ENCODE assay signal across 9 cellular contexts in genomic region chr12:47033081-47033480, GRCh38. TPM values are rescaled to one million over a fixed set of nuclear protein-coding genes. Genes with fewer than 3 reads are reported as not detected.
A peak's percentile ranks its signal among the peaks of the same experiment; 100 is the strongest.
DNase-seq lines count a peak whose midpoint lies in the region; ATAC-seq lines count a peak whose summit lies in the region.
"Had no signal": no experiment of that assay in that cellular context is flagged by ENCODE, and none has a peak within 500 bp of the region (broad histone marks: within the 10 kb centered on the region; RNA-seq: fewer than 3 reads in every experiment).

No MANE protein-coding gene starts in this region.

- peak overlapping the region in 1 of 2 donors; percentile 8 for H3K4me3 Mint-ChIP-seq in stimulated activated naive B cell treated with anti-CD40 and anti-IgM and Interleukin-4, amounts not matched to agents 10 μg/mL and 1 μg/mL and 100 μg/mL, for 72 hours

- H3K9ac ChIP-seq in adipocyte (ENCODE audit: low read length): peak overlapping the region; percentile 64

- no peaks in the 10 kb centered on the region for H3K36me3 ChIP-seq in adipocyte (ENCODE audit: control insufficient read depth, insufficient read depth, low read length, severe bottlenecking)

- H3K36me3 Mint-ChIP-seq in stimulated activated naive B cell treated with anti-CD40 and anti-IgM and Interleukin-4, amounts not matched to agents 10 μg/mL and 1 μg/mL and 100 μg/mL, for 72 hours: no peaks in the 10 kb centered on the region

- 39% methylated on average over 5 of the region's 5 CpGs for WGBS in right cardiac atrium

- ATAC-seq in right cardiac atrium: peak; percentile 94 to 95
- ATAC-seq in stimulated activated naive B cell treated with anti-CD40 and anti-IgM and Interleukin-4, amounts not matched to agents 10 μg/mL and 1 μg/mL and 100 μg/mL, for 72 hours (replicated peaks): peak; percentile 42 to 49

- H3K4me1 ChIP-seq in adipocyte (ENCODE audit: control insufficient read depth, insufficient read depth, low read length) (peaks cover 10% of the 10 kb centered on the region), right cardiac atrium (ENCODE audit: control insufficient read depth, insufficient read depth, low read length) (no peaks in the 10 kb centered on the region)

- peaks cover 25 to 51% of the 10 kb centered on the region in 2 donors for H3K4me1 Mint-ChIP-seq in stimulated activated naive B cell treated with anti-CD40 and anti-IgM and Interleukin-4, amounts not matched to agents 10 μg/mL and 1 μg/mL and 100 μg/mL, for 72 hours

- H3K27ac ChIP-seq in right cardiac atrium (ENCODE audit: low read length): no peak overlapping the region

- H3K27me3 ChIP-seq in adipocyte (replicated peaks; ENCODE audit: control insufficient read depth, insufficient read depth, low read length) (no peaks in the 10 kb centered on the region), right cardiac atrium (ENCODE audit: control insufficient read depth, insufficient read depth) (no peaks in the 10 kb centered on the region)

- H3K4me3 ChIP-seq in adipocyte (ENCODE audit: low read length) (peak overlapping the region; percentile 41), right cardiac atrium (ENCODE audit: low read length) (no peak overlapping the region)

- H3K9me3 ChIP-seq in adipocyte (ENCODE audit: control insufficient read depth, low read length): no peaks in the 10 kb centered on the region
- no peaks in the 10 kb centered on the region for H3K9me3 ChIP-seq in right cardiac atrium (ENCODE audit: control insufficient read depth, low read length)

- H3K9me3 Mint-ChIP-seq in stimulated activated naive B cell treated with anti-CD40 and anti-IgM and Interleukin-4, amounts not matched to agents 10 μg/mL and 1 μg/mL and 100 μg/mL, for 72 hours: no peaks in the 10 kb centered on the region
- H3K9me3 Mint-ChIP-seq: activated T-helper 2 cell treated with anti-CD3 and anti-CD28 coated beads, Interferon-gamma antibody, Interleukin-2, Interleukin-4, amounts not matched to agents 10 μg/mL and 5 μg/mL and 100 μg/mL, durations not matched to agents 14 hours and 24 hours and 36 hours had no signal

- no peaks in the 10 kb centered on the region for H3K27me3 Mint-ChIP-seq in stimulated activated naive B cell treated with anti-CD40 and anti-IgM and Interleukin-4, amounts not matched to agents 10 μg/mL and 1 μg/mL and 100 μg/mL, for 72 hours

- intact Hi-C loops in right cardiac atrium (cut with DNase I): loop anchor here (5.0 to 10.0 kb wide), 5 partner anchors 272 to 652 kb away; no protein-coding TSS in a partner anchor

- no peak overlapping the region for H3K27ac Mint-ChIP-seq in stimulated activated naive B cell treated with anti-CD40 and anti-IgM and Interleukin-4, amounts not matched to agents 10 μg/mL and 1 μg/mL and 100 μg/mL, for 72 hours
- H3K27ac Mint-ChIP-seq: activated T-helper 2 cell treated with anti-CD3 and anti-CD28 coated beads, Interferon-gamma antibody, Interleukin-2, Interleukin-4, amounts not matched to agents 10 μg/mL and 5 μg/mL and 100 μg/mL, durations not matched to agents 14 hours and 24 hours and 36 hours had no signal

- DNase-seq in NCI-H748 (lab: John Stamatoyannopoulos, UW; ENCODE audit: unreplicated experiment) (peak; percentile 24), NCI-H748 treated with DMSO at 0.1 percent for 48 hours (lab: John Stamatoyannopoulos, UW) (no peak), adipocyte (ENCODE audit: low read depth) (peak; percentile 57), right cardiac atrium (peak in 2 of 3 donors; percentile 41 to 72)
- no peak for DNase-seq in stimulated activated naive B cell treated with anti-CD40 and anti-IgM and Interleukin-4, amounts not matched to agents 10 μg/mL and 1 μg/mL and 100 μg/mL, for 72 hours
- no peak for DNase-seq in activated CD4-positive, CD25-positive, alpha-beta regulatory T cell (lab: John Stamatoyannopoulos, UW)
- no peak for DNase-seq in activated CD4-positive, alpha-beta T cell treated with anti-CD3 and anti-CD28 coated beads for 4 hours
- no peak for DNase-seq in activated CD8-positive, alpha-beta memory T cell treated with anti-CD3 and anti-CD28 coated beads for 24 hours

RNA-seq across cellular contexts. Expression of gene PCED1B, which starts 46.3 kb away (rescaled TPM):
- 1 to 10 TPM; 1.3 to 2.3 (median 1.7) TPM for total RNA-seq in right cardiac atrium
- 1.3 TPM for polyA plus RNA-seq in right cardiac atrium

RNA-seq across cellular contexts. Expression of gene AMIGO2, which starts 46.7 kb away (rescaled TPM):
- 1 to 10 TPM; 5.4 to 8.7 (median 6.9) TPM for total RNA-seq in right cardiac atrium
- polyA plus RNA-seq in right cardiac atrium: 5.2 TPM

Comparison
In these comparisons a context has a peak if more than half of its experiments do, and no peak if none do; other contexts are left out.
1. DNase-seq: peak in NCI-H748 (single experiment), adipocyte (single experiment) and right cardiac atrium (2 of 3); none in NCI-H748 treated with DMSO at 0.1 percent for 48 hours (single experiment), stimulated activated naive B cell treated with anti-CD40 and anti-IgM and Interleukin-4, amounts not matched to agents 10 μg/mL and 1 μg/mL and 100 μg/mL, for 72 hours (single experiment), activated CD4-positive, CD25-positive, alpha-beta regulatory T cell (0 of 4), activated CD4-positive, alpha-beta T cell treated with anti-CD3 and anti-CD28 coated beads for 4 hours (0 of 2) and activated CD8-positive, alpha-beta memory T cell treated with anti-CD3 and anti-CD28 coated beads for 24 hours (single experiment).